In the genomic region with DNA sequence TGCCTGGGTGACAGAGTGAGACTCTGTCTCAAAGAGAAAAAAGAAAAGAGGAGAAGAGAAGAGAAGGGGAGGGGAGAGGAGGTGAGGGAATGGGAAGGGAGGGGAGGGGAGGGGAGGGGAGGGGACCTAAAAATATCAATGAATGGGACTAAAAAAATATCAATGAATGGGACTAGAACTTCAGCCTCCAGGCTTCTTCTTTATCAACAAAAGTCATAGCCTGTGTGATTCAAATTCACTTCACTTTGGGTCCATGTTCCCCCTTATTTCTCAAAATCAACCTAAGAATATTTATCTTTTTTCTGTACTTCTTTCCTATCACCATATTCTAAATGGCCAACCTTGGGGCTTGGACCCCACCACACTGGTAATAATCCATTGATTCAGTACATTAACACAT, we compare ENCODE assay signal across 7 cellular contexts.
"Had no signal": no experiment of that assay in that cellular context is flagged by ENCODE, and none has a peak within 500 bp of the region (broad histone marks: within the 10 kb centered on the region; RNA-seq: fewer than 3 reads in every experiment).

No MANE protein-coding gene starts in this region.

- H3K4me3 Mint-ChIP-seq: IgD-negative memory B cell had no signal

- H3K36me3 Mint-ChIP-seq: IgD-negative memory B cell had no signal

- FAIRE-seq: HTR-8/SVneo had no signal

- H3K4me2 ChIP-seq: KMS-11 had no signal

- H3K4me1 Mint-ChIP-seq: IgD-negative memory B cell had no signal

- DNase-seq: IMR-90, KBM-7, KG1 had no signal

- H3K27ac ChIP-seq: HL-60, KMS-11 had no signal

- H3K27me3 Mint-ChIP-seq: IgD-negative memory B cell had no signal

- H3K9ac ChIP-seq: KMS-11 had no signal

- H3K27ac Mint-ChIP-seq: IgD-negative memory B cell had no signal

- H3K9me3 Mint-ChIP-seq: IgD-negative memory B cell had no signal
